In the genomic region with DNA sequence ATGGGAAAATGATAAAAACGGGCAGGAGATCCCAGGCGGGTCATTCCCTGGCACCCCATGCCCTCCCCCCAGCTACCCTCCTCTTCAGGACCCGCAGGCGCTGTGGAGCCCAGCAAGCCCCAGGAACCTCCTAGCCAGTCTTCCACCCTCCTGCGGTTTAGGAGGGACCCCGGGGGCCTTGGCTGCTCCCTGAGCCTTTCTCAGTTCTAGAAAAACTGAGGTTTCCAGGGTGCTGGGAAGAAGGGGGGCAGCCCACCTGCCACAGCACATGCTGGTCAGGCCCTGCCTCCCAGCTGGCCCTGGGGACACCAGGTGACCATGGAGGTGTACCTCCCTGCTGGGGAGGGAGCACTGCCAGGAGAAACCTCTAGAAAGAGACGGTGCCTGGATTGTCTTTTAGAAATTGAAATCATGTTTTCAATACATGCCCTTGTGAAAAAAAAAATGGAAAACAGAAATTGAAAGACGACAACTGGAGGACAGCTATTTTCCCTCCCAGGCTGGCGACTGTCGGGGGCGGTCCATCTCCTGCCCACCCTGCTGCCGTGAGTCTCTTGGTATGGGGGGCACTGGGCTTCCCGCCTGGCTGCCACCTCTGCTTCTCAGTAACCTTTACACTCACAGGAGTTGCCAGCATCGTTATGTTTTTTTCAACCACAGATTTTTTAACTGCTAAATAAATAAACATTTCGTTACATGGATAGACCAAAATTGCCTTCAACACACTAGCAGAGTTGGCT, we compare ENCODE assay signal across 24 cellular contexts.
DNase-seq lines count a peak whose midpoint lies in the region; ATAC-seq, FAIRE-seq and TF ChIP-seq lines count a peak whose summit lies in the region.
"Had no signal": no experiment of that assay in that cellular context is flagged by ENCODE, and none has a peak within 500 bp of the region (broad histone marks: within the 10 kb centered on the region; RNA-seq: fewer than 3 reads in every experiment).

No MANE protein-coding gene starts in this region.

- TF ChIP-seq CTCF in HEK293 (tag by site-specific recombination; IDR thresholded peaks at IDR 0.05), result no peak
- TF ChIP-seq CTCF in kidney (IDR thresholded peaks at IDR 0.05; ENCODE audit: borderline replicate concordance, extremely low read depth, insufficient read depth), result no peak
- no peak for TF ChIP-seq CTCF in suprapubic skin (IDR thresholded peaks at IDR 0.05)

- H3K9ac ChIP-seq in kidney (ENCODE audit: low read length in 2 of 2), result no peak overlapping the region

- no peak for ATAC-seq in GM18867 (IDR thresholded peaks at IDR 0.05; ENCODE audit: unreplicated experiment)
- no peak for ATAC-seq in GM21528 (IDR thresholded peaks at IDR 0.05; ENCODE audit: low FRiP score, unreplicated experiment)
- ATAC-seq in activated T-cell treated with anti-CD3 and anti-CD28 coated beads, Interleukin-2, amount 50 U/mL, for 4 hours, result no peak
- ATAC-seq: GM12878, HCT116, PC-3 had no signal

- H3K4me3 Mint-ChIP-seq in activated T-cell treated with anti-CD3 and anti-CD28 coated beads, Interleukin-2, amount 50 U/mL, for 4 hours, result no peak overlapping the region
- H3K4me3 Mint-ChIP-seq: B cell; CD8-positive, alpha-beta memory T cell; IgD-negative memory B cell had no signal

- peaks cover 0 to 12% of the 10 kb centered on the region in 2 experiments; a peak in 1 of 3 replicates for H3K36me3 ChIP-seq in HEK293 (ENCODE audit: control insufficient read depth in 2 of 2, insufficient read depth in 1 of 2, low read length in 2 of 2)
- H3K36me3 ChIP-seq in kidney (ENCODE audit: control insufficient read depth in 1 of 2, insufficient read depth in 2 of 2, low read length in 2 of 2), result peaks cover 0 to 4% of the 10 kb centered on the region in 2 donors
- H3K36me3 ChIP-seq in suprapubic skin, result peaks cover 13% of the 10 kb centered on the region

- POLR2A ChIA-PET in HEK293 (lab: Yijun Ruan, JAX), result no interaction called here

- CTCF ChIA-PET in HEK293 (lab: Yijun Ruan, JAX), result interaction anchor here (1.1 kb wide), 1 partner anchor 357 kb away, joined by 3 read pairs; no protein-coding TSS in a partner anchor

- no peaks in the 10 kb centered on the region for H3K9me3 Mint-ChIP-seq in activated T-cell treated with anti-CD3 and anti-CD28 coated beads, Interleukin-2, amount 50 U/mL, for 4 hours
- H3K9me3 Mint-ChIP-seq: CD8-positive, alpha-beta memory T cell; IgD-negative memory B cell had no signal

- TF ChIP-seq EP300 in suprapubic skin (IDR thresholded peaks at IDR 0.05), result no peak

- H3K27ac ChIP-seq in HEK293 (ENCODE audit: extremely low read depth, low read depth, low read length) (no peak overlapping the region), kidney (ENCODE audit: low read depth in 2 of 2, low read length in 2 of 2) (no peak overlapping the region), suprapubic skin (no peak overlapping the region)
- H3K27ac ChIP-seq: RWPE1 had no signal

- no peaks in the 10 kb centered on the region for H3K27me3 Mint-ChIP-seq in activated T-cell treated with anti-CD3 and anti-CD28 coated beads, Interleukin-2, amount 50 U/mL, for 4 hours (ENCODE audit: low read depth)
- H3K27me3 Mint-ChIP-seq: B cell, IgD-negative memory B cell had no signal

- peaks cover 3% of the 10 kb centered on the region for H3K36me3 Mint-ChIP-seq in activated T-cell treated with anti-CD3 and anti-CD28 coated beads, Interleukin-2, amount 50 U/mL, for 4 hours (ENCODE audit: insufficient read depth)

- H3K4me3 ChIP-seq in HEK293 (ENCODE audit: low read depth, low read length) (no peak overlapping the region), kidney (ENCODE audit: low read length in 2 of 2) (no peak overlapping the region), suprapubic skin (no peak overlapping the region)
- H3K4me3 ChIP-seq: GM12878 had no signal

- H3K9me3 ChIP-seq in HEK293 (ENCODE audit: control insufficient read depth, insufficient read depth, low read depth, low read length) (no peaks in the 10 kb centered on the region), kidney (ENCODE audit: control insufficient read depth in 1 of 2, low read length in 2 of 2) (no peaks in the 10 kb centered on the region), suprapubic skin (no peaks in the 10 kb centered on the region)

- intact Hi-C loops in kidney (cut with DNase I), result no loop called here

- no peak for TF ChIP-seq POLR2A in suprapubic skin (IDR thresholded peaks at IDR 0.05)

- H3K27me3 ChIP-seq in suprapubic skin, result no peaks in the 10 kb centered on the region

- no peaks in the 10 kb centered on the region for H3K4me1 ChIP-seq in HEK293 (ENCODE audit: control insufficient read depth, insufficient read depth, low read length)
- no peaks in the 10 kb centered on the region for H3K4me1 ChIP-seq in kidney (ENCODE audit: control insufficient read depth in 1 of 2, insufficient read depth in 1 of 2, low read depth in 1 of 2, low read length in 2 of 2)
- no peaks in the 10 kb centered on the region for H3K4me1 ChIP-seq in suprapubic skin

- 74% methylated on average over 15 of the region's 15 CpGs for WGBS in suprapubic skin

- no peaks in the 10 kb centered on the region for H3K4me1 Mint-ChIP-seq in activated T-cell treated with anti-CD3 and anti-CD28 coated beads, Interleukin-2, amount 50 U/mL, for 4 hours (ENCODE audit: low read depth)
- H3K4me1 Mint-ChIP-seq: CD8-positive, alpha-beta memory T cell had no signal

- no peak for FAIRE-seq in kidney (lab: Jason Lieb, UNC)
- FAIRE-seq: GM12878, HTR-8/SVneo had no signal

- peak; percentile 25 for DNase-seq in activated effector memory CD4-positive, alpha-beta T cell treated with anti-CD3 and anti-CD28 coated beads, Interleukin-2, amount 50 U/mL, for 16 hours
- DNase-seq in activated effector memory CD4-positive, alpha-beta T cell treated with Interleukin-2 at 50 U/mL for 16 hours, result no peak
- DNase-seq in kidney, result peak; percentile 56
- peak; percentile 34 to 53 for DNase-seq in suprapubic skin (ENCODE audit: low spot score in 2 of 2)
- no peak for DNase-seq in activated T-cell treated with anti-CD3 and anti-CD28 coated beads, Interleukin-2, amount 50 U/mL, for 4 hours
- DNase-seq: CD8-positive, alpha-beta memory T cell; DMS53; EL; GOT3; MM.1S; NCI-H1092 treated with DMSO at 0.1 percent for 48 hours; NCI-H2081; NCI-H2227 treated with DMSO at 0.1 percent for 48 hours; NCI-H82; PC-3 had no signal

TF ChIP-seq in HEK293, 187 proteins besides CTCF, POLR2A, EP300 and RAD21:
- TF ChIP-seq ZIC2 (tag by site-specific recombination; IDR thresholded peaks at IDR 0.05) (peak; percentile 65), ZNF76 (tag by site-specific recombination; IDR thresholded peaks at IDR 0.05; ENCODE audit: borderline replicate concordance, low read depth) (no peak), ZNF596 (tag by site-specific recombination; IDR thresholded peaks at IDR 0.05) (no peak), ZBTB17 (tag by site-specific recombination; IDR thresholded peaks at IDR 0.05) (no peak), ZBTB7A (tag by site-specific recombination; IDR thresholded peaks at IDR 0.05; ENCODE audit: low read depth) (no peak)
- TF ChIP-seq, protein P1, sequence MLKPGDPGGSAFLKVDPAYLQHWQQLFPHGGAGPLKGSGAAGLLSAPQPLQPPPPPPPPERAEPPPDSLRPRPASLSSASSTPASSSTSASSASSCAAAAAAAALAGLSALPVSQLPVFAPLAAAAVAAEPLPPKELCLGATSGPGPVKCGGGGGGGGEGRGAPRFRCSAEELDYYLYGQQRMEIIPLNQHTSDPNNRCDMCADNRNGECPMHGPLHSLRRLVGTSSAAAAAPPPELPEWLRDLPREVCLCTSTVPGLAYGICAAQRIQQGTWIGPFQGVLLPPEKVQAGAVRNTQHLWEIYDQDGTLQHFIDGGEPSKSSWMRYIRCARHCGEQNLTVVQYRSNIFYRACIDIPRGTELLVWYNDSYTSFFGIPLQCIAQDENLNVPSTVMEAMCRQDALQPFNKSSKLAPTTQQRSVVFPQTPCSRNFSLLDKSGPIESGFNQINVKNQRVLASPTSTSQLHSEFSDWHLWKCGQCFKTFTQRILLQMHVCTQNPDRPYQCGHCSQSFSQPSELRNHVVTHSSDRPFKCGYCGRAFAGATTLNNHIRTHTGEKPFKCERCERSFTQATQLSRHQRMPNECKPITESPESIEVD (tag by site-specific recombination; IDR thresholded peaks at IDR 0.05), result no peak

Comparison
In these comparisons a context has a peak if more than half of its experiments do, and no peak if none do; other contexts are left out.
1. DNase-seq: peak in activated effector memory CD4-positive, alpha-beta T cell treated with anti-CD3 and anti-CD28 coated beads, Interleukin-2, amount 50 U/mL, for 16 hours (single experiment), kidney (single experiment) and suprapubic skin (2 of 2); none in activated effector memory CD4-positive, alpha-beta T cell treated with Interleukin-2 at 50 U/mL for 16 hours (single experiment) and activated T-cell treated with anti-CD3 and anti-CD28 coated beads, Interleukin-2, amount 50 U/mL, for 4 hours (single experiment).